Comparison of ENCODE assay signal across 14 cellular contexts in the genomic region with DNA sequence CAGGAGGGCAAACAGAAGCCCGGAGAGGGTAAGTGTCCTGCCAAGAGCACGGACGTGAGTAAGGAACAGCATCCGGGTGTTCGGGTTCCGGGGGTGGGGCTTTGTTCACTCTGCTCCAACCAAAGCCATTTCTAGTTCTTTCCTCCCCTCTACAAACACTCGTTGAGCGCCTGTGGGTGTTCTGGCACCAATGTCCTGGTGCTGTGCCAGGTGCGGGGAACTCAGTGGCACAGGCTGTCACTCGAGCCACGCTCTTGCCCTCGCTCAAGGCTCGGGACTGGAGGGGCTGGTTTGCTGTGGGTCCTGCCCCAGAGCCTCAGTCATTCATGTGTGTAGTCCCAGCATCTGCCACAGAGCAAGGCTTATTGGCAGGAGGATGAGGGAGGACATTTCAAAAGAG.
DNase-seq lines count a peak whose midpoint lies in the region; ATAC-seq, FAIRE-seq and TF ChIP-seq lines count a peak whose summit lies in the region.
"Had no signal": no experiment of that assay in that cellular context is flagged by ENCODE, and none has a peak within 500 bp of the region (broad histone marks: within the 10 kb centered on the region; RNA-seq: fewer than 3 reads in every experiment).

No MANE protein-coding gene starts in this region.

- no peak for FAIRE-seq in RCC 7860 (lab: Jason Lieb, UNC)

- no peaks in the 10 kb centered on the region for H3K27me3 ChIP-seq in heart right ventricle
- H3K27me3 ChIP-seq: hepatocyte had no signal

- peaks cover 0 to 4% (median 0%) of the 10 kb centered on the region in 9 donors for H3K36me3 ChIP-seq in heart right ventricle

- ATAC-seq in heart right ventricle = peak in 7 of 8 donors; percentile 7 to 63 (median 47)
- no peak for ATAC-seq in HG03460 (IDR thresholded peaks at IDR 0.05; ENCODE audit: unreplicated experiment)
- no peak for ATAC-seq in HG02938 (IDR thresholded peaks at IDR 0.05; ENCODE audit: unreplicated experiment)
- no peak for ATAC-seq in HG02885 (IDR thresholded peaks at IDR 0.05; ENCODE audit: poor library complexity, unreplicated experiment)
- ATAC-seq: activated naive CD8-positive, alpha-beta T cell treated with anti-CD3 and anti-CD28 coated beads, Interleukin-2, amount 50 U/mL, for 24 hours; Panc1 had no signal

- H3K27ac ChIP-seq in heart right ventricle = peak overlapping the region in 3 of 10 donors; percentile 19 to 58 (median 27)
- H3K27ac ChIP-seq: hepatocyte had no signal

- WGBS in heart right ventricle, 2 donors = 49 to 69% methylated on average over 13 of the region's 13 CpGs

- peaks cover 0 to 46% (median 28%) of the 10 kb centered on the region in 9 donors for H3K4me1 ChIP-seq in heart right ventricle

- H3K9me3 ChIP-seq in heart right ventricle = no peaks in the 10 kb centered on the region

- DNase-seq in DMS79 (lab: John Stamatoyannopoulos, UW) (peak; percentile 86), SHP77 (lab: John Stamatoyannopoulos, UW) (peak; percentile 62 to 74), heart right ventricle (peak in 1 of 2 donors; percentile 63), posterior vena cava (ENCODE audit: low spot score) (peak; percentile 36), RCC 7860 (ENCODE audit: low spot score) (no peak)
- DNase-seq: activated naive CD8-positive, alpha-beta T cell treated with anti-CD3 and anti-CD28 coated beads, Interleukin-2, amount 50 U/mL, for 24 hours; endodermal cell; GOT3; NCI-H2171 had no signal

- no peak overlapping the region for H3K4me3 ChIP-seq in heart right ventricle
- H3K4me3 ChIP-seq: hepatocyte had no signal

- intact Hi-C loops in heart right ventricle (cut with DNase I) = no loop called here
- intact Hi-C loops in posterior vena cava (cut with DNase I) = no loop called here

- no peak for TF ChIP-seq CTCF in heart right ventricle (IDR thresholded peaks at IDR 0.05)

Comparison
In these comparisons a context has a peak if more than half of its experiments do, and no peak if none do; other contexts are left out.
1. ATAC-seq: peak in heart right ventricle (7 of 8); none in HG03460 (single experiment), HG02938 (single experiment) and HG02885 (single experiment).